ENCODE assay signal across 9 cellular contexts in the genomic region with DNA sequence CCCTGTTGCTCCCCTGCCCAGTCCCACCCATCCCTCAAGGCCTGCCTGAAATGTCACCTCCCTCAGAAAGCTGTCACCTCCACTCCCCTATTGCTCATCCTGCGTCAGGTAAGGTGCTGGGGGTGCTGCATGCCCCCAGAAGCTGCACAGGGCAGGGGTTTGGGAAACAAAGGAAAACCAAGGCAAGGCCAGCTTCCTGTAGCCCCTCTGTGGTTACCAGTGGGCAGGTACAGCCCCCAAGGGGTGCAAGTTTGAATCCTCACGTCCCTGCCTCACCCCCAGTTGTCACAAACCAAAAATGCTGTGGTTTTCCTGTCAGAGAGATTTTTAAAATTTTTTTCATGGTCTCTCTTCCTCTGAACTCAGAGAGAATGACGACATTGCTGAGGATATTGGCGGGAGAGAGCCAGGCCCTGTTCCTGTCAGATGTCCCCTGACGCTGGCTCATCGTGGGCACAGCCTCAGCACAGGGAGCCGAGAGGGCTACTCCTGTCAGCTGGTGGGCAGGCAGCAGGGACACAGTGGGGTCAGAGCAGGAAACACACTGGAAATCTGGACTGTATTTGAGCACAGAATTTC. TPM values are rescaled to one million over a fixed set of nuclear protein-coding genes. Genes with fewer than 3 reads are reported as not detected.
DNase-seq lines count a peak whose midpoint lies in the region; ATAC-seq and TF ChIP-seq lines count a peak whose summit lies in the region.
"Had no signal": no experiment of that assay in that cellular context is flagged by ENCODE, and none has a peak within 500 bp of the region (broad histone marks: within the 10 kb centered on the region; RNA-seq: fewer than 3 reads in every experiment).

No MANE protein-coding gene starts in this region.

- no peaks in the 10 kb centered on the region for H3K4me1 Mint-ChIP-seq in progenitor cell of endocrine pancreas (ENCODE audit: low read depth)

- H3K4me3 Mint-ChIP-seq in progenitor cell of endocrine pancreas (ENCODE audit: low read depth) = no peak overlapping the region

- TF ChIP-seq CTCF in progenitor cell of endocrine pancreas (IDR thresholded peaks at IDR 0.05; ENCODE audit: unreplicated experiment) = no peak

- ATAC-seq in HG02885 (IDR thresholded peaks at IDR 0.05; ENCODE audit: poor library complexity, unreplicated experiment) (no peak), left lobe of liver (no peak)

- no peak overlapping the region for H3K27ac Mint-ChIP-seq in progenitor cell of endocrine pancreas

- H3K9me3 Mint-ChIP-seq in progenitor cell of endocrine pancreas (ENCODE audit: low read depth) = no peaks in the 10 kb centered on the region

- peaks cover 27% of the 10 kb centered on the region for H3K27me3 Mint-ChIP-seq in progenitor cell of endocrine pancreas

- no peaks in the 10 kb centered on the region for H3K36me3 Mint-ChIP-seq in progenitor cell of endocrine pancreas (ENCODE audit: insufficient read depth)

- peak; percentile 61 for DNase-seq in NK-92 treated with Interleukin-12 subunit alpha and Interleukin-12 subunit beta, amount 100 ng/mL, for 24 hours (lab: John Stamatoyannopoulos, UW)
- no peak for DNase-seq in NK-92 (lab: John Stamatoyannopoulos, UW; ENCODE audit: unreplicated experiment)
- DNase-seq in T follicular helper cell (ENCODE audit: low read depth) = peak; percentile 26
- peak; percentile 41 for DNase-seq in dedifferentiated amniotic fluid mesenchymal stem cell (ENCODE audit: extremely low spot score)
- DNase-seq in stimulated activated CD8-positive, alpha-beta memory T cell treated with anti-CD3 and anti-CD28 coated beads, Interleukin-4, amount 100 ng/mL, for 24 hours (ENCODE audit: low read depth) = peak; percentile 29
- no peak for DNase-seq in progenitor cell of endocrine pancreas (ENCODE audit: low spot score, unreplicated experiment)
- DNase-seq in left lobe of liver (ENCODE audit: low spot score) = no peak
- DNase-seq: heart right ventricle had no signal

RNA-seq across cellular contexts. Expression of gene PSTPIP1, which starts 27.0 kb away (rescaled TPM):
- total RNA-seq in progenitor cell of endocrine pancreas = not detected in 2 replicates
- 1.5 TPM for total RNA-seq in left lobe of liver

RNA-seq across cellular contexts. Expression of gene TSPAN3, which starts 49.0 kb away (rescaled TPM):
- total RNA-seq in progenitor cell of endocrine pancreas = 337 and 352 TPM in 2 replicates
- 75.2 TPM for total RNA-seq in left lobe of liver

Comparison
In these comparisons a context has a peak if more than half of its experiments do, and no peak if none do; other contexts are left out.
1. DNase-seq: peak in NK-92 treated with Interleukin-12 subunit alpha and Interleukin-12 subunit beta, amount 100 ng/mL, for 24 hours (single experiment), T follicular helper cell (single experiment), dedifferentiated amniotic fluid mesenchymal stem cell (single experiment) and stimulated activated CD8-positive, alpha-beta memory T cell treated with anti-CD3 and anti-CD28 coated beads, Interleukin-4, amount 100 ng/mL, for 24 hours (single experiment); none in NK-92 (single experiment), progenitor cell of endocrine pancreas (single experiment) and left lobe of liver (single experiment).